Comparison of ENCODE assay signal across 25 cellular contexts in the genomic region with DNA sequence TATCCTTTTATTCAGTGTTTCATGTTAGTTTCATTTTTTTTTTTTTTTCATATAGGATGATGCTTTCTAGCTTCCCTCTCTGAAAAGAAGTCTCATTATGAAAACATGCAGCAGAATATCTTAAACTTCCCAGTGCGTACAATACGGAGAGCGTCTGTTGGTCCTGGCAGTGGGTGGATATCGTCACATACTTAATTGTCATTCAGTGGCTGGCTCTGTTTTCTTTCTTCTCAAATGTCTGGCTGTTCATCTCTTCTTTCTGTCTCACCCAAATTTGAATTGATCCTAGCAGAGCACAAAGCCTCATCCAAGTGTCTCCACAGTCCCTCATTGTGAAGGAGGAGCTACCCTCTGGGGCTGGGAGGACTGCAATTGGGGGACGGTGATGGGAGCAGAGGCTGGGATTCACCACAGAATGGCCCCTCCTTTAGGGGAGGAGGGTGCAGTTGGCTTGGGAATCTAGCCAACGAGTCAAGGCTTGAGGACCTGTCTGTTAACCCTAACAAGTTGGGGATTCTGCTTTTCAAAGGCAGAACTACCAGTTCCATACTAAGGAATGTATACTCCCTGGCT.
"Had no signal": no experiment of that assay in that cellular context is flagged by ENCODE, and none has a peak within 500 bp of the region (broad histone marks: within the 10 kb centered on the region; RNA-seq: fewer than 3 reads in every experiment).

No MANE protein-coding gene starts in this region.

- H2AFZ ChIP-seq: parathyroid adenoma had no signal

- H3K27ac ChIP-seq: adrenal gland, ascending aorta, esophagus muscularis mucosa, gastrocnemius medialis, parathyroid adenoma, sigmoid colon, stomach, suprapubic skin, transverse colon, uterus had no signal

- H3K4me1 Mint-ChIP-seq: activated T-helper 17 cell treated with anti-CD3 and anti-CD28 coated beads, Interleukin-2, amount 50 U/mL, for 72 hours; stimulated activated memory B cell treated with anti-CD40 and anti-IgM and Interleukin-4, amounts not matched to agents 10 μg/mL and 1 μg/mL and 100 μg/mL, for 72 hours; WTC11 had no signal

- H3K36me3 ChIP-seq: adrenal gland, ascending aorta, esophagus muscularis mucosa, gastrocnemius medialis, sigmoid colon, stomach, suprapubic skin, transverse colon, uterus had no signal

- H3K9ac ChIP-seq: parathyroid adenoma had no signal

- H3K36me3 Mint-ChIP-seq: natural killer cell treated with Interleukin-12 subunit alpha and Interleukin-12 subunit beta and Interleukin-15 and Interleukin-18, amount 100 ng/mL, for 72 hours; stimulated activated memory B cell treated with anti-CD40 and anti-IgM and Interleukin-4, amounts not matched to agents 10 μg/mL and 1 μg/mL and 100 μg/mL, for 72 hours had no signal

- DNase-seq: activated CD4-positive, alpha-beta T cell treated with anti-CD3 and anti-CD28 coated beads, Interleukin-2, amount 50 U/mL, for 4 hours; activated CD8-positive, alpha-beta memory T cell treated with anti-CD3 and anti-CD28 coated beads for 24 hours; activated CD8-positive, alpha-beta memory T cell treated with anti-CD3 and anti-CD28 coated beads, Interleukin-2, amount 50 U/mL, for 4 hours; activated T-cell treated with anti-CD3 and anti-CD28 coated beads, Interleukin-2, amount 50 U/mL, for 24 hours; adrenal gland; central memory CD4-positive, alpha-beta T cell; gastrocnemius medialis; hippocampal formation; sigmoid colon; stimulated activated CD4-positive, alpha-beta T cell treated with anti-CD3 and anti-CD28 coated beads, Interleukin-15, amount 100 ng/mL, for 24 hours; stomach; T1000; transverse colon; uterus had no signal

- H3K79me2 ChIP-seq: parathyroid adenoma had no signal

- H3K4me1 ChIP-seq: adrenal gland, ascending aorta, esophagus muscularis mucosa, gastrocnemius medialis, parathyroid adenoma, stomach, suprapubic skin, transverse colon, uterus had no signal

- H3K9me3 ChIP-seq: adrenal gland, gastrocnemius medialis, sigmoid colon, suprapubic skin, uterus had no signal

- H3K4me3 ChIP-seq: adrenal gland, ascending aorta, esophagus muscularis mucosa, gastrocnemius medialis, sigmoid colon, smooth muscle cell, stomach, suprapubic skin, transverse colon, uterus had no signal

- FAIRE-seq: colon had no signal

- H3K9me3 Mint-ChIP-seq: natural killer cell treated with Interleukin-12 subunit alpha and Interleukin-12 subunit beta and Interleukin-15 and Interleukin-18, amount 100 ng/mL, for 72 hours had no signal

- H3K27me3 ChIP-seq: adrenal gland, ascending aorta, sigmoid colon, suprapubic skin, transverse colon, uterus had no signal

- H3K4me3 Mint-ChIP-seq: activated T-cell treated with anti-CD3 and anti-CD28 coated beads, Interleukin-2, amount 50 U/mL, for 24 hours; activated T-helper 17 cell treated with anti-CD3 and anti-CD28 coated beads, Interleukin-2, amount 50 U/mL, for 72 hours; natural killer cell treated with Interleukin-12 subunit alpha and Interleukin-12 subunit beta and Interleukin-15 and Interleukin-18, amount 100 ng/mL, for 72 hours; stimulated activated memory B cell treated with anti-CD40 and anti-IgM and Interleukin-4, amounts not matched to agents 10 μg/mL and 1 μg/mL and 100 μg/mL, for 72 hours; WTC11 had no signal

- H3K27ac Mint-ChIP-seq: activated naive CD4-positive, alpha-beta T cell treated with anti-CD3 and anti-CD28 coated beads, Interleukin-2, amount 50 U/mL, for 72 hours; activated T-cell treated with anti-CD3 and anti-CD28 coated beads, Interleukin-2, amount 50 U/mL, for 24 hours; activated T-helper 17 cell treated with anti-CD3 and anti-CD28 coated beads, Interleukin-2, amount 50 U/mL, for 72 hours; natural killer cell treated with Interleukin-12 subunit alpha and Interleukin-12 subunit beta and Interleukin-15 and Interleukin-18, amount 100 ng/mL, for 72 hours; stimulated activated memory B cell treated with anti-CD40 and anti-IgM and Interleukin-4, amounts not matched to agents 10 μg/mL and 1 μg/mL and 100 μg/mL, for 72 hours; WTC11 had no signal

- H3K4me2 ChIP-seq: smooth muscle cell had no signal
